27 cellular contexts compared by ENCODE assay signal in genomic region chr6:15739353-15739752, GRCh38.
"Had no signal": no experiment of that assay in that cellular context is flagged by ENCODE, and none has a peak within 500 bp of the region (broad histone marks: within the 10 kb centered on the region; RNA-seq: fewer than 3 reads in every experiment).

No MANE protein-coding gene starts in this region.

- H3K36me3 Mint-ChIP-seq: activated CD4-positive, alpha-beta memory T cell treated with anti-CD3 and anti-CD28 coated beads for 36 hours; activated naive CD8-positive, alpha-beta T cell treated with anti-CD3 and anti-CD28 coated beads for 36 hours had no signal

- H3K9me3 ChIP-seq: SJCRH30 had no signal

- H3K4me3 ChIP-seq: SJCRH30, SK-N-MC had no signal

- H3K27ac Mint-ChIP-seq: activated CD4-positive, alpha-beta memory T cell treated with anti-CD3 and anti-CD28 coated beads for 36 hours; activated naive CD8-positive, alpha-beta T cell treated with anti-CD3 and anti-CD28 coated beads for 36 hours had no signal

- H3K4me3 Mint-ChIP-seq: activated CD4-positive, alpha-beta memory T cell treated with anti-CD3 and anti-CD28 coated beads for 36 hours; activated naive CD8-positive, alpha-beta T cell treated with anti-CD3 and anti-CD28 coated beads for 36 hours had no signal

- H3K4me2 ChIP-seq: KMS-11 had no signal

- H3K9ac ChIP-seq: KMS-11 had no signal

- H3K36me3 ChIP-seq: brain microvascular endothelial cell, SJCRH30, WERI-Rb-1 had no signal

- H3K27me3 ChIP-seq: brain microvascular endothelial cell, SJCRH30 had no signal

- ATAC-seq: Panc1 had no signal

- H3K27ac ChIP-seq: brain microvascular endothelial cell, KMS-11, SJCRH30, SK-N-MC, WERI-Rb-1 had no signal

- DNase-seq: activated CD4-positive, alpha-beta memory T cell treated with anti-CD3 and anti-CD28 coated beads for 36 hours; activated CD4-positive, alpha-beta T cell treated with anti-CD3 and anti-CD28 coated beads, Interleukin-2, amount 50 U/mL, for 1 hour; activated CD8-positive, alpha-beta memory T cell treated with anti-CD3 and anti-CD28 coated beads, Interleukin-2, amount 50 U/mL, for 4 hours; activated effector memory CD4-positive, alpha-beta T cell treated with Interleukin-2 at 50 U/mL for 16 hours; activated naive CD4-positive, alpha-beta T cell treated with anti-CD3 and anti-CD28 coated beads, Interleukin-2, amount 50 U/mL, for 16 hours; activated naive CD8-positive, alpha-beta T cell treated with anti-CD3 and anti-CD28 coated beads for 36 hours; activated T-cell treated with anti-CD3 and anti-CD28 coated beads for 4 hours; activated T-cell treated with anti-CD3 and anti-CD28 coated beads, Interleukin-2, amount 50 U/mL, for 48 hours; amniotic stem cell; aorta; brain microvascular endothelial cell; central memory CD4-positive, alpha-beta T cell; MM.1S; MV-4-11; NCI-H1092; NCI-H1436 treated with DMSO at 0.1 percent for 48 hours; NCI-H1694 treated with DMSO at 0.1 percent for 48 hours; NCI-H2029; NCI-H345; NCI-H524 treated with DMSO at 0.1 percent for 48 hours; SHP77; SJCRH30; T1000; WERI-Rb-1 had no signal
